2 cellular contexts compared by ENCODE assay signal in the genomic region with DNA sequence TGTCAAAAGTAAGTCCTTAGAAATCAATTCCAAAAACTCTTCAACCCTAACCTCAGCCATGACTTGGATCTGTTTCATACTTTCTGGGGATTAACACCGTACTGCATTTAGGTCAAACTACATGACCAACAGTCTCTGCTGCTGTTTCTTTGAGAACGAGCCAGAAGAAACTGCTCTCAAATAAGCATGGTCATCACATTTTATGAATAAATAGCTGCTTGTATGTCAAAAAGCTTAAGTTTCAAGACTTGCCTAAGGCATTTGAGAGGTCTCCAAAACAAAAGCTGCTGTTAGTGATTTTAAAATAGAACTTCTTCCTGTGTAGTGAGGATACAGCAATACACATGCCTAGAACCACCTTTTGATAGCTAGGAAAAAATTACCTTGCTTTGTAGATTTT.
TF ChIP-seq lines count a peak whose summit lies in the region.

No MANE protein-coding gene starts in this region.

TF ChIP-seq in HepG2, 621 proteins besides CTCF, POLR2A, EP300 and RAD21:
- TF ChIP-seq ZSCAN12 (CRISPR knock-in tag; IDR thresholded peaks at IDR 0.05) (no peak), ZNF678 (CRISPR knock-in tag; IDR thresholded peaks at IDR 0.05) (no peak), SPEN (CRISPR knock-in tag; IDR thresholded peaks at IDR 0.05; ENCODE audit: low read depth) (no peak), GABPB1 (CRISPR knock-in tag; IDR thresholded peaks at IDR 0.05) (no peak), MAFF (IDR thresholded peaks at IDR 0.05; ENCODE audit: low read depth, low read length) (peak; percentile 59), NCOR1 (IDR thresholded peaks at IDR 0.05; ENCODE audit: borderline replicate concordance, low read length) (no peak), MAFK (conservative IDR thresholded peaks at IDR 0.05 in 1 of 2, IDR thresholded peaks at IDR 0.05 in 1 of 2; ENCODE audit: low read length in 2 of 2) (peak; percentile 50 to 73; a peak in 3 of 4 replicates)

TF ChIP-seq in H1, 55 proteins besides CTCF, POLR2A, EP300 and RAD21:
- TF ChIP-seq, protein P1, sequence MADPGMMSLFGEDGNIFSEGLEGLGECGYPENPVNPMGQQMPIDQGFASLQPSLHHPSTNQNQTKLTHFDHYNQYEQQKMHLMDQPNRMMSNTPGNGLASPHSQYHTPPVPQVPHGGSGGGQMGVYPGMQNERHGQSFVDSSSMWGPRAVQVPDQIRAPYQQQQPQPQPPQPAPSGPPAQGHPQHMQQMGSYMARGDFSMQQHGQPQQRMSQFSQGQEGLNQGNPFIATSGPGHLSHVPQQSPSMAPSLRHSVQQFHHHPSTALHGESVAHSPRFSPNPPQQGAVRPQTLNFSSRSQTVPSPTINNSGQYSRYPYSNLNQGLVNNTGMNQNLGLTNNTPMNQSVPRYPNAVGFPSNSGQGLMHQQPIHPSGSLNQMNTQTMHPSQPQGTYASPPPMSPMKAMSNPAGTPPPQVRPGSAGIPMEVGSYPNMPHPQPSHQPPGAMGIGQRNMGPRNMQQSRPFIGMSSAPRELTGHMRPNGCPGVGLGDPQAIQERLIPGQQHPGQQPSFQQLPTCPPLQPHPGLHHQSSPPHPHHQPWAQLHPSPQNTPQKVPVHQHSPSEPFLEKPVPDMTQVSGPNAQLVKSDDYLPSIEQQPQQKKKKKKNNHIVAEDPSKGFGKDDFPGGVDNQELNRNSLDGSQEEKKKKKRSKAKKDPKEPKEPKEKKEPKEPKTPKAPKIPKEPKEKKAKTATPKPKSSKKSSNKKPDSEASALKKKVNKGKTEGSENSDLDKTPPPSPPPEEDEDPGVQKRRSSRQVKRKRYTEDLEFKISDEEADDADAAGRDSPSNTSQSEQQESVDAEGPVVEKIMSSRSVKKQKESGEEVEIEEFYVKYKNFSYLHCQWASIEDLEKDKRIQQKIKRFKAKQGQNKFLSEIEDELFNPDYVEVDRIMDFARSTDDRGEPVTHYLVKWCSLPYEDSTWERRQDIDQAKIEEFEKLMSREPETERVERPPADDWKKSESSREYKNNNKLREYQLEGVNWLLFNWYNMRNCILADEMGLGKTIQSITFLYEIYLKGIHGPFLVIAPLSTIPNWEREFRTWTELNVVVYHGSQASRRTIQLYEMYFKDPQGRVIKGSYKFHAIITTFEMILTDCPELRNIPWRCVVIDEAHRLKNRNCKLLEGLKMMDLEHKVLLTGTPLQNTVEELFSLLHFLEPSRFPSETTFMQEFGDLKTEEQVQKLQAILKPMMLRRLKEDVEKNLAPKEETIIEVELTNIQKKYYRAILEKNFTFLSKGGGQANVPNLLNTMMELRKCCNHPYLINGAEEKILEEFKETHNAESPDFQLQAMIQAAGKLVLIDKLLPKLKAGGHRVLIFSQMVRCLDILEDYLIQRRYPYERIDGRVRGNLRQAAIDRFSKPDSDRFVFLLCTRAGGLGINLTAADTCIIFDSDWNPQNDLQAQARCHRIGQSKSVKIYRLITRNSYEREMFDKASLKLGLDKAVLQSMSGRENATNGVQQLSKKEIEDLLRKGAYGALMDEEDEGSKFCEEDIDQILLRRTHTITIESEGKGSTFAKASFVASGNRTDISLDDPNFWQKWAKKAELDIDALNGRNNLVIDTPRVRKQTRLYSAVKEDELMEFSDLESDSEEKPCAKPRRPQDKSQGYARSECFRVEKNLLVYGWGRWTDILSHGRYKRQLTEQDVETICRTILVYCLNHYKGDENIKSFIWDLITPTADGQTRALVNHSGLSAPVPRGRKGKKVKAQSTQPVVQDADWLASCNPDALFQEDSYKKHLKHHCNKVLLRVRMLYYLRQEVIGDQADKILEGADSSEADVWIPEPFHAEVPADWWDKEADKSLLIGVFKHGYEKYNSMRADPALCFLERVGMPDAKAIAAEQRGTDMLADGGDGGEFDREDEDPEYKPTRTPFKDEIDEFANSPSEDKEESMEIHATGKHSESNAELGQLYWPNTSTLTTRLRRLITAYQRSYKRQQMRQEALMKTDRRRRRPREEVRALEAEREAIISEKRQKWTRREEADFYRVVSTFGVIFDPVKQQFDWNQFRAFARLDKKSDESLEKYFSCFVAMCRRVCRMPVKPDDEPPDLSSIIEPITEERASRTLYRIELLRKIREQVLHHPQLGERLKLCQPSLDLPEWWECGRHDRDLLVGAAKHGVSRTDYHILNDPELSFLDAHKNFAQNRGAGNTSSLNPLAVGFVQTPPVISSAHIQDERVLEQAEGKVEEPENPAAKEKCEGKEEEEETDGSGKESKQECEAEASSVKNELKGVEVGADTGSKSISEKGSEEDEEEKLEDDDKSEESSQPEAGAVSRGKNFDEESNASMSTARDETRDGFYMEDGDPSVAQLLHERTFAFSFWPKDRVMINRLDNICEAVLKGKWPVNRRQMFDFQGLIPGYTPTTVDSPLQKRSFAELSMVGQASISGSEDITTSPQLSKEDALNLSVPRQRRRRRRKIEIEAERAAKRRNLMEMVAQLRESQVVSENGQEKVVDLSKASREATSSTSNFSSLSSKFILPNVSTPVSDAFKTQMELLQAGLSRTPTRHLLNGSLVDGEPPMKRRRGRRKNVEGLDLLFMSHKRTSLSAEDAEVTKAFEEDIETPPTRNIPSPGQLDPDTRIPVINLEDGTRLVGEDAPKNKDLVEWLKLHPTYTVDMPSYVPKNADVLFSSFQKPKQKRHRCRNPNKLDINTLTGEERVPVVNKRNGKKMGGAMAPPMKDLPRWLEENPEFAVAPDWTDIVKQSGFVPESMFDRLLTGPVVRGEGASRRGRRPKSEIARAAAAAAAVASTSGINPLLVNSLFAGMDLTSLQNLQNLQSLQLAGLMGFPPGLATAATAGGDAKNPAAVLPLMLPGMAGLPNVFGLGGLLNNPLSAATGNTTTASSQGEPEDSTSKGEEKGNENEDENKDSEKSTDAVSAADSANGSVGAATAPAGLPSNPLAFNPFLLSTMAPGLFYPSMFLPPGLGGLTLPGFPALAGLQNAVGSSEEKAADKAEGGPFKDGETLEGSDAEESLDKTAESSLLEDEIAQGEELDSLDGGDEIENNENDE (IDR thresholded peaks at IDR 0.05; ENCODE audit: insufficient replicate concordance, low read length): no peak
- TF ChIP-seq ASH2L (IDR thresholded peaks at IDR 0.05; ENCODE audit: low read length) (no peak), CEBPB (IDR thresholded peaks at IDR 0.05; ENCODE audit: low read depth, low read length) (no peak), TEAD4 (IDR thresholded peaks at IDR 0.05; ENCODE audit: low read depth, low read length) (no peak), SIX5 (IDR thresholded peaks at IDR 0.05; ENCODE audit: low read depth, low read length) (no peak), SUZ12 (IDR thresholded peaks at IDR 0.05; ENCODE audit: low read length) (no peak), GABPA (IDR thresholded peaks at IDR 0.05; ENCODE audit: borderline replicate concordance, insufficient read depth, low read length) (no peak), SP2 (IDR thresholded peaks at IDR 0.05; ENCODE audit: low read length) (no peak), PHF8 (conservative IDR thresholded peaks at IDR 0.05; ENCODE audit: low read depth, low read length) (no peak), KDM5A (IDR thresholded peaks at IDR 0.05; ENCODE audit: low read length) (no peak), TCF12 (IDR thresholded peaks at IDR 0.05; ENCODE audit: low read depth, low read length) (no peak), FOSL1 (IDR thresholded peaks at IDR 0.05; ENCODE audit: insufficient read depth, low read depth, low read length) (no peak), POU5F1 (IDR thresholded peaks at IDR 0.05; ENCODE audit: low read depth, low read length) (no peak)
- TF ChIP-seq, protein P2, sequence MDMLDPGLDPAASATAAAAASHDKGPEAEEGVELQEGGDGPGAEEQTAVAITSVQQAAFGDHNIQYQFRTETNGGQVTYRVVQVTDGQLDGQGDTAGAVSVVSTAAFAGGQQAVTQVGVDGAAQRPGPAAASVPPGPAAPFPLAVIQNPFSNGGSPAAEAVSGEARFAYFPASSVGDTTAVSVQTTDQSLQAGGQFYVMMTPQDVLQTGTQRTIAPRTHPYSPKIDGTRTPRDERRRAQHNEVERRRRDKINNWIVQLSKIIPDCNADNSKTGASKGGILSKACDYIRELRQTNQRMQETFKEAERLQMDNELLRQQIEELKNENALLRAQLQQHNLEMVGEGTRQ (IDR thresholded peaks at IDR 0.05; ENCODE audit: low read length): no peak
- TF ChIP-seq, protein P3, sequence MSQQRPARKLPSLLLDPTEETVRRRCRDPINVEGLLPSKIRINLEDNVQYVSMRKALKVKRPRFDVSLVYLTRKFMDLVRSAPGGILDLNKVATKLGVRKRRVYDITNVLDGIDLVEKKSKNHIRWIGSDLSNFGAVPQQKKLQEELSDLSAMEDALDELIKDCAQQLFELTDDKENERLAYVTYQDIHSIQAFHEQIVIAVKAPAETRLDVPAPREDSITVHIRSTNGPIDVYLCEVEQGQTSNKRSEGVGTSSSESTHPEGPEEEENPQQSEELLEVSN (IDR thresholded peaks at IDR 0.05): no peak
